In the genomic region with DNA sequence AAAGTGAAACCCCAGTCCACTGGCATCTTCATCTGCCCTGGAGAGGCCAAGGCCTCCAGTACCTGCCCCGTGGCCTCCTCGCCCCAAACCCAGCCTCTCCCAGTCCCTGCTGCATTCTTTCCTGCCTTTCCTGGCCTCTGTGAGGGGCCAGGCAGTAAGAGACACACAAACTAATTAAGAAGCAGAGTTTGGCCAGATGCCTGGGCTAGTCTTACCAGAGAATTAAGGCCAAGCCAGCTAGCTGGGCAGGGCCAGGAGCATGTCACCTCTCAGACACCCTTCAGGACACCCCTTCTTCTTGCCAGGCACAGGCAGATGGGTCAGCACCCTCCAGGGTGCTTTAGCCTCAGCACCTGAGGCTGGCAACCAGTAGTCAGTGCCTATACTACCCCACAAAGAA, we compare ENCODE assay signal across 1 cellular context.
TF ChIP-seq lines count a peak whose summit lies in the region.

No MANE protein-coding gene starts in this region.

TF ChIP-seq in A549, 52 proteins besides CTCF, POLR2A, EP300 and RAD21 (continued from another document):
- TF ChIP-seq, protein P1, sequence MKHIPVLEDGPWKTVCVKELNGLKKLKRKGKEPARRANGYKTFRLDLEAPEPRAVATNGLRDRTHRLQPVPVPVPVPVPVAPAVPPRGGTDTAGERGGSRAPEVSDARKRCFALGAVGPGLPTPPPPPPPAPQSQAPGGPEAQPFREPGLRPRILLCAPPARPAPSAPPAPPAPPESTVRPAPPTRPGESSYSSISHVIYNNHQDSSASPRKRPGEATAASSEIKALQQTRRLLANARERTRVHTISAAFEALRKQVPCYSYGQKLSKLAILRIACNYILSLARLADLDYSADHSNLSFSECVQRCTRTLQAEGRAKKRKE (CRISPR knock-in tag; IDR thresholded peaks at IDR 0.05; ENCODE audit: low read depth) = no peak
